In the genomic region with DNA sequence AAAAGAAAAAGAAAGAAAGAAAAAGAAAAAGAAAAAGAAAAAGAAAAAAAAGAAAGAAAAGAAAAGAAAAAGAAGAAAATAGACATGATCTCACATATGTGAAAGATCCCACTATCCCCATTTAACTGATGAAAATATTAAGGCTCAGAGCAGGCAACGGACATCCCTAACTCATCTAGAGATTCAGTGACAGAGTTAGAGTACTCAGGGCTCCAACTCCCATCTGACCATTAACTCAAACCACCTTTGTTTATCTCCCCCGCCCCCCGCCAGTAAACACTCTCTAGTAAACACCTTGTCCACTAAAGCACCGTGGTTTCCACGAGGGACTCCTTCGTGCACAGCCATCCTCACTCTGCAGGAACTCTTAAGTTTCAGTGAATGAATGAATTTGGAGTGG, we compare ENCODE assay signal across 9 cellular contexts.
DNase-seq lines count a peak whose midpoint lies in the region; ATAC-seq and TF ChIP-seq lines count a peak whose summit lies in the region.
"Had no signal": no experiment of that assay in that cellular context is flagged by ENCODE, and none has a peak within 500 bp of the region (broad histone marks: within the 10 kb centered on the region; RNA-seq: fewer than 3 reads in every experiment).

No MANE protein-coding gene starts in this region.

- peaks cover 43 to 45% of the 10 kb centered on the region in 2 donors for H3K4me1 ChIP-seq in adrenal gland (replicated peaks in 1 of 2)
- H3K4me1 ChIP-seq in right lobe of liver: peaks cover 0 to 39% (median 18%) of the 10 kb centered on the region in 4 donors

- peak overlapping the region; percentile 89 for H3K4me3 Mint-ChIP-seq in T-helper 1 cell treated with Interleukin-12 subunit alpha and Interleukin-12 subunit beta and Interleukin-4 antibody, amounts not matched to agents 30 μg/mL and 1 μg/mL, for 36 hours

- 74 to 84% (median 81%) methylated on average over 6 of the region's 6 CpGs for WGBS in adrenal gland, 4 donors
- 72% methylated on average over 6 of the region's 6 CpGs for WGBS in right lobe of liver (ENCODE audit: insufficient coverage, low coverage, low lambda C conversion rate, missing lambda C conversion rate)

- H3K9me3 ChIP-seq in adrenal gland (replicated peaks in 1 of 3) (no peaks in the 10 kb centered on the region), right lobe of liver (no peaks in the 10 kb centered on the region)

- no peak for ATAC-seq in right lobe of liver
- ATAC-seq in HG02623 (IDR thresholded peaks at IDR 0.05; ENCODE audit: unreplicated experiment): no peak
- ATAC-seq in omental fat pad (ENCODE audit: low FRiP score): no peak

- no peak for TF ChIP-seq POLR2A in adrenal gland (IDR thresholded peaks at IDR 0.05)
- no peak for TF ChIP-seq POLR2A in right lobe of liver (IDR thresholded peaks at IDR 0.05)

- intact Hi-C loops in adrenal gland (cut with DNase I): loop anchor here in 1 of 2 donors (5.0 to 10.0 kb wide), 2 partner anchors 72 to 141 kb away; a partner anchor contains a TSS
- intact Hi-C loops in right lobe of liver (cut with DNase I): loop anchor here (10.0 kb wide), 1 partner anchor 138 kb away; a partner anchor contains a TSS

- H3K36me3 ChIP-seq in adrenal gland (replicated peaks in 1 of 2) (no peaks in the 10 kb centered on the region), right lobe of liver (no peaks in the 10 kb centered on the region)

- H3K4me3 ChIP-seq in adrenal gland (no peak overlapping the region), right lobe of liver (no peak overlapping the region)

- peaks cover 15% of the 10 kb centered on the region for H3K36me3 Mint-ChIP-seq in T-helper 1 cell treated with Interleukin-12 subunit alpha and Interleukin-12 subunit beta and Interleukin-4 antibody, amounts not matched to agents 30 μg/mL and 1 μg/mL, for 36 hours (ENCODE audit: low read depth)

- H3K27me3 ChIP-seq in adrenal gland (no peaks in the 10 kb centered on the region), right lobe of liver (no peaks in the 10 kb centered on the region)

- no peaks in the 10 kb centered on the region for H3K9me3 Mint-ChIP-seq in T-helper 1 cell treated with Interleukin-12 subunit alpha and Interleukin-12 subunit beta and Interleukin-4 antibody, amounts not matched to agents 30 μg/mL and 1 μg/mL, for 36 hours

- DNase-seq in T-helper 1 cell (no peak), adrenal gland (no peak), right lobe of liver (no peak), superior temporal gyrus (ENCODE audit: extremely low spot score) (peak; percentile 8), omental fat pad (ENCODE audit: low spot score) (no peak), cerebellar cortex (ENCODE audit: low spot score) (no peak)
- DNase-seq: NCI-H1930 had no signal

- no peaks in the 10 kb centered on the region for H3K27me3 Mint-ChIP-seq in T-helper 1 cell treated with Interleukin-12 subunit alpha and Interleukin-12 subunit beta and Interleukin-4 antibody, amounts not matched to agents 30 μg/mL and 1 μg/mL, for 36 hours (ENCODE audit: low read depth)

- H3K27ac ChIP-seq in adrenal gland (peak overlapping the region; percentile 93 to 98 (median 96)), right lobe of liver (peak overlapping the region; percentile 95 to 98 (median 96))

- peaks cover 49% of the 10 kb centered on the region for H3K4me1 Mint-ChIP-seq in T-helper 1 cell treated with Interleukin-12 subunit alpha and Interleukin-12 subunit beta and Interleukin-4 antibody, amounts not matched to agents 30 μg/mL and 1 μg/mL, for 36 hours (ENCODE audit: low read depth)

- TF ChIP-seq CTCF in adrenal gland (IDR thresholded peaks at IDR 0.05): no peak
- TF ChIP-seq CTCF in right lobe of liver (IDR thresholded peaks at IDR 0.05): no peak
- no peak for TF ChIP-seq CTCF in omental fat pad (IDR thresholded peaks at IDR 0.05)

- peak overlapping the region; percentile 97 for H3K27ac Mint-ChIP-seq in T-helper 1 cell treated with Interleukin-12 subunit alpha and Interleukin-12 subunit beta and Interleukin-4 antibody, amounts not matched to agents 30 μg/mL and 1 μg/mL, for 36 hours
